Comparison of ENCODE assay signal across 16 cellular contexts in genomic region chr5:146475190-146475801, GRCh38. TPM values are rescaled to one million over a fixed set of nuclear protein-coding genes. Genes with fewer than 3 reads are reported as not detected.
DNase-seq lines count a peak whose midpoint lies in the region; ATAC-seq and TF ChIP-seq lines count a peak whose summit lies in the region.
"Had no signal": no experiment of that assay in that cellular context is flagged by ENCODE, and none has a peak within 500 bp of the region (broad histone marks: within the 10 kb centered on the region; RNA-seq: fewer than 3 reads in every experiment).

No MANE protein-coding gene starts in this region.

- no peak overlapping the region for H2BK15ac ChIP-seq in mesenchymal stem cell (ENCODE audit: low read depth, poor library complexity, severe bottlenecking)

- peak; percentile 35 for TF ChIP-seq CTCF in GM06990 (IDR thresholded peaks at IDR 0.05; ENCODE audit: insufficient read depth, low read length, poor library complexity, severe bottlenecking)
- TF ChIP-seq CTCF in mammary epithelial cell (conservative IDR thresholded peaks at IDR 0.05 in 1 of 2, IDR thresholded peaks at IDR 0.05 in 1 of 2; ENCODE audit: extremely low read depth in 1 of 2, insufficient read depth in 1 of 2, low read depth in 1 of 2, low read length in 2 of 2), result peak; percentile 25 to 56

- H3K9me3 ChIP-seq in mammary epithelial cell (replicated peaks; ENCODE audit: insufficient read depth, low read length) (no peaks in the 10 kb centered on the region), mesenchymal stem cell (ENCODE audit: control insufficient read depth, low read length) (no peaks in the 10 kb centered on the region)
- H3K9me3 ChIP-seq: esophagus muscularis mucosa had no signal

- H3K36me3 ChIP-seq in GM06990 (ENCODE audit: control insufficient read depth, insufficient read depth, low read length) (peaks cover 3% of the 10 kb centered on the region), mammary epithelial cell (ENCODE audit: insufficient read depth, low read length) (peaks cover 44% of the 10 kb centered on the region), mesenchymal stem cell (ENCODE audit: control insufficient read depth in 1 of 2, insufficient read depth in 2 of 2, low read depth in 1 of 2, low read length in 2 of 2) (peaks cover 8 to 93% of the 10 kb centered on the region in 2 experiments)

- H2BK120ac ChIP-seq in mesenchymal stem cell (ENCODE audit: low read depth, low read length), result no peak overlapping the region

- intact Hi-C loops in mammary epithelial cell (cut with micrococcal nuclease), result loop anchor here (10.0 kb wide), 1 partner anchor 320 kb away; no protein-coding TSS in a partner anchor

- in situ Hi-C loops in mammary epithelial cell (cut with MboI; ENCODE audit: low sequenced_read_pairs in 2 of 2), result no loop called here

- no peak overlapping the region for H3K4ac ChIP-seq in mesenchymal stem cell (ENCODE audit: low read depth in 1 of 2, low read length in 2 of 2)

- CTCF ChIA-PET in mammary epithelial cell (lab: Charles Lee; ENCODE audit: low non-redundant PET), result no interaction called here

- H3K9ac ChIP-seq in mammary epithelial cell (ENCODE audit: insufficient read depth, low read length) (no peak overlapping the region), mesenchymal stem cell (ENCODE audit: low read length) (no peak overlapping the region)

- H4K8ac ChIP-seq in mesenchymal stem cell (ENCODE audit: low read length), result no peak overlapping the region

- no peaks in the 10 kb centered on the region for H3K4me1 ChIP-seq in mammary epithelial cell (ENCODE audit: insufficient read depth, low read length)
- no peaks in the 10 kb centered on the region for H3K4me1 ChIP-seq in mesenchymal stem cell (ENCODE audit: control insufficient read depth, insufficient read depth, low read depth, low read length)
- H3K4me1 ChIP-seq: esophagus muscularis mucosa had no signal

- no peak overlapping the region for H4K91ac ChIP-seq in mesenchymal stem cell (ENCODE audit: low read length)

- dilution Hi-C loops in mammary epithelial cell (cut with HindIII; ENCODE audit: low sequenced_read_pairs), result no loop called here

- no peak overlapping the region for H2AK5ac ChIP-seq in mesenchymal stem cell (ENCODE audit: low read length, severe bottlenecking)

- WGBS in mammary epithelial cell (ENCODE audit: low coverage, missing lambda C conversion rate), result 83% methylated on average over 4 of the region's 4 CpGs
- 91% methylated on average over 4 of the region's 4 CpGs for WGBS in mesenchymal stem cell

- peaks cover 19% of the 10 kb centered on the region for H3K79me1 ChIP-seq in mesenchymal stem cell (replicated peaks; ENCODE audit: low read length, poor library complexity, severe bottlenecking)

- H2BK12ac ChIP-seq in mesenchymal stem cell (ENCODE audit: low read length in 2 of 2), result no peak overlapping the region

- no peak overlapping the region for H3K23ac ChIP-seq in mesenchymal stem cell (ENCODE audit: low read length in 2 of 2)

- H3K14ac ChIP-seq in mesenchymal stem cell (ENCODE audit: low read length in 2 of 2), result no peak overlapping the region

- no TSS peak for BruUV-seq in mammary epithelial cell (replicated peaks; lab: Mats Ljungman, UMichigan)

- no peak overlapping the region for H2BK5ac ChIP-seq in mesenchymal stem cell (ENCODE audit: low read depth, low read length, poor library complexity, severe bottlenecking)

- H3K4me2 ChIP-seq in mammary epithelial cell (ENCODE audit: insufficient read depth, low read depth, low read length) (no peak overlapping the region), mesenchymal stem cell (ENCODE audit: low read length, poor library complexity, severe bottlenecking) (no peak overlapping the region)

- H2AFZ ChIP-seq in mammary epithelial cell (ENCODE audit: low read depth, low read length) (no peak overlapping the region), mesenchymal stem cell (ENCODE audit: low read depth, low read length) (no peak overlapping the region)

- H3K27me3 ChIP-seq in GM06990 (replicated peaks; ENCODE audit: control insufficient read depth, insufficient read depth, low read length), result no peaks in the 10 kb centered on the region
- H3K27me3 ChIP-seq in mammary epithelial cell (ENCODE audit: insufficient read depth, low read length), result no peaks in the 10 kb centered on the region
- H3K27me3 ChIP-seq in mesenchymal stem cell (ENCODE audit: control insufficient read depth in 1 of 2, insufficient read depth in 1 of 2, low read length in 2 of 2), result no peaks in the 10 kb centered on the region
- H3K27me3 ChIP-seq: esophagus muscularis mucosa had no signal

- no peak for ATAC-seq in GM19351 (IDR thresholded peaks at IDR 0.05; ENCODE audit: unreplicated experiment)

- no peak overlapping the region for H3K18ac ChIP-seq in mesenchymal stem cell (ENCODE audit: low read depth in 1 of 2, low read length in 2 of 2)

- H3K4me3 ChIP-seq in GM06990 (replicated peaks; ENCODE audit: low read depth, low read length), result no peak overlapping the region
- no peak overlapping the region for H3K4me3 ChIP-seq in mammary epithelial cell (replicated peaks in 1 of 3; ENCODE audit: insufficient read depth in 1 of 3, low read depth in 2 of 3, low read length in 3 of 3)
- H3K4me3 ChIP-seq in mesenchymal stem cell (ENCODE audit: insufficient read depth in 1 of 2, low read depth in 1 of 2, low read length in 2 of 2), result no peak overlapping the region
- H3K4me3 ChIP-seq: esophagus muscularis mucosa had no signal

- H3K27ac ChIP-seq in mammary epithelial cell (ENCODE audit: insufficient read depth, low read depth, low read length) (no peak overlapping the region), mesenchymal stem cell (ENCODE audit: low read length, poor library complexity, severe bottlenecking) (no peak overlapping the region)
- H3K27ac ChIP-seq: esophagus muscularis mucosa had no signal

- H3K79me2 ChIP-seq in mammary epithelial cell (ENCODE audit: insufficient read depth, low read length), result peaks cover 29% of the 10 kb centered on the region

- no peak for DNase-seq in GM06990 (ENCODE audit: extremely low read depth, insufficient read length)
- DNase-seq in LHCN-M2 (ENCODE audit: low read depth), result peak; percentile 8
- no peak for DNase-seq in mammary epithelial cell
- DNase-seq in renal cortical epithelial cell (ENCODE audit: low read depth), result peak; percentile 29
- no peak for DNase-seq in mesenchymal stem cell
- DNase-seq in DMS153 (lab: John Stamatoyannopoulos, UW), result no peak
- DNase-seq: activated CD4-positive, alpha-beta T cell treated with anti-CD3 and anti-CD28 coated beads for 4 hours; NCI-H1694; NCI-H82 had no signal

- no peaks in the 10 kb centered on the region for H4K20me1 ChIP-seq in mammary epithelial cell (ENCODE audit: insufficient read depth, low read length)

RNA-seq across cellular contexts. Expression of gene TCERG1, which starts 28.2 kb away (rescaled TPM):
- total RNA-seq in LHCN-M2 (2014; rRNA removed), result 50.0 and 50.3 TPM in 2 replicates
- 15.0 TPM for polyA plus RNA-seq in LHCN-M2 (2012)
- total RNA-seq in mammary epithelial cell, result 10 to 100 TPM; 53.8 to 78.0 TPM
- 54.0 TPM for polyA plus RNA-seq in mammary epithelial cell
- 81.1 TPM for polyA minus RNA-seq in mammary epithelial cell
- total RNA-seq in renal cortical epithelial cell, result 34.9 and 47.4 TPM in 2 replicates
- 38.7 TPM for polyA plus RNA-seq in mesenchymal stem cell (2013, experiment 1 of 2)
- polyA plus RNA-seq in mesenchymal stem cell (2013, experiment 2 of 2), result 35.8 TPM

RNA-seq across cellular contexts. Expression of gene GPR151, which starts 40.7 kb away (rescaled TPM):
- not detected in 2 replicates for total RNA-seq in LHCN-M2 (2014; rRNA removed)
- not detected for polyA plus RNA-seq in LHCN-M2 (2012)
- total RNA-seq in mammary epithelial cell, result not detected
- polyA plus RNA-seq in mammary epithelial cell, result not detected
- polyA minus RNA-seq in mammary epithelial cell, result not detected
- not detected in 2 replicates for total RNA-seq in renal cortical epithelial cell
- polyA plus RNA-seq in mesenchymal stem cell (2013, experiment 1 of 2), result not detected
- not detected for polyA plus RNA-seq in mesenchymal stem cell (2013, experiment 2 of 2)
- total RNA-seq: cardiac septum, Daoy, esophagus muscularis mucosa, HT1080, mucosa of gallbladder, subcutaneous adipose tissue had no signal

Comparison
In these comparisons a context has a peak if more than half of its experiments do, and no peak if none do; other contexts are left out.
1. DNase-seq: peak in LHCN-M2 (single experiment) and renal cortical epithelial cell (single experiment); none in GM06990 (single experiment), mammary epithelial cell (single experiment), mesenchymal stem cell (single experiment) and DMS153 (single experiment).